ENCODE assay signal across 24 cellular contexts in the genomic region with DNA sequence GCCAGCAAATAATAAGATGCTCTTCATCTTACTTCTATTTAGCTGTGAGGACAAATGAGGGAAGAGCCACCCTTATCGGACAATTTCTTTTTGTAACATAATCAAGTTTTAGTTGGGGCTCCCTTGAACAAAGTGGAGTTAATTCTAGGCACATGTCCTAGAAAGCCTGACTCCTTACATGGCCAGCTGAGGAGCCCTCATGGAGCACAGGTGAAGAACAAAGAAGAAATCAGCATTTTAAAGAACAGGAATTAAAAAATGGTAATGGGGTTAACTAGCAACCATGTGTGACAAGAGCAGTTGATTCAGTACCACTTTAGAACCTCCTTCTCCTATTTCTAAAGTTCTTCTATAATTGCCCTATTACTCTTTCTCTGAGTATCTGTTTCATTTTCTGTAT. TPM values are rescaled to one million over a fixed set of nuclear protein-coding genes. Genes with fewer than 3 reads are reported as not detected.
DNase-seq lines count a peak whose midpoint lies in the region; ATAC-seq, FAIRE-seq and TF ChIP-seq lines count a peak whose summit lies in the region.
"Had no signal": no experiment of that assay in that cellular context is flagged by ENCODE, and none has a peak within 500 bp of the region (broad histone marks: within the 10 kb centered on the region; RNA-seq: fewer than 3 reads in every experiment).

No MANE protein-coding gene starts in this region.

- CTCF ChIA-PET in A549 (lab: Yijun Ruan, JAX), result no interaction called here
- CTCF ChIA-PET in H1 (lab: Charles Lee; ENCODE audit: partially characterized antibody), result no interaction called here

- TF ChIP-seq CTCF in A549 (IDR thresholded peaks at IDR 0.05) (no peak), H1 (IDR thresholded peaks at IDR 0.05; ENCODE audit: control extremely low read depth in 1 of 3, insufficient read depth in 1 of 3, low read depth in 1 of 3, low read length in 3 of 3) (no peak), heart left ventricle (IDR thresholded peaks at IDR 0.05) (no peak)

- 0 out of 2 replicates have a peak overlapping the region, but pooled peaks have one; percentile 7 for H3K9ac ChIP-seq in HUES64 (ENCODE audit: low read depth, low read length)
- H3K9ac ChIP-seq in H1 (replicated peaks in 1 of 4; ENCODE audit: extremely low read depth in 1 of 4, low read depth in 3 of 4, low read length in 3 of 4), result no peak overlapping the region

- H4K8ac ChIP-seq in H1 (ENCODE audit: extremely low read depth, insufficient read depth, low read length), result no peak overlapping the region

- H2BK5ac ChIP-seq in H1 (ENCODE audit: low read depth, low read length), result no peak overlapping the region

- DNase-seq in A549 (ENCODE audit: low read depth in 1 of 2, low spot score in 1 of 2) (no peak), GM18507 (ENCODE audit: extremely low spot score, insufficient read length, low read depth) (no peak), H1 (ENCODE audit: low read depth in 1 of 2, low spot score in 2 of 2) (no peak), NCI-H2196 (lab: John Stamatoyannopoulos, UW; ENCODE audit: unreplicated experiment) (no peak), heart left ventricle (no peak), 8988T (no peak)
- DNase-seq: CD4-positive, CD25-positive, alpha-beta regulatory T cell; DMS79; HCEC 1CT; Karpas-422; NCI-H1694; NCI-H2081; NCI-H2227 treated with DMSO at 0.1 percent for 48 hours; NCI-H510A; SHP77 treated with DMSO at 0.1 percent for 48 hours had no signal

- H3K27me3 ChIP-seq in HUES64 (ENCODE audit: insufficient read depth, low read length) (no peaks in the 10 kb centered on the region), H1 (replicated peaks in 1 of 4; ENCODE audit: control insufficient read depth in 3 of 4, extremely low read depth in 1 of 4, insufficient read depth in 3 of 4, low read length in 3 of 4) (no peaks in the 10 kb centered on the region), heart left ventricle (no peaks in the 10 kb centered on the region)

- TF ChIP-seq RAD21 in A549 (conservative IDR thresholded peaks at IDR 0.05 in 1 of 2, IDR thresholded peaks at IDR 0.05 in 1 of 2) (no peak), H1 (IDR thresholded peaks at IDR 0.05 in 1 of 2, conservative IDR thresholded peaks at IDR 0.05 in 1 of 2; ENCODE audit: low read depth in 2 of 2, low read length in 2 of 2) (no peak)

- H3K4me1 ChIP-seq in A549 (no peaks in the 10 kb centered on the region), HUES64 (ENCODE audit: insufficient read depth, low read length) (peaks cover 17% of the 10 kb centered on the region), H1 (replicated peaks in 1 of 4; ENCODE audit: control insufficient read depth in 3 of 4, insufficient read depth in 4 of 4, low read length in 3 of 4) (peaks cover 0 to 4% (median 0%) of the 10 kb centered on the region in 4 experiments; a peak in 2 of 7 replicates), heart left ventricle (peaks cover 0 to under 1% (median 0%) of the 10 kb centered on the region in 12 donors)

- H2BK120ac ChIP-seq in H1 (replicated peaks; ENCODE audit: low read depth, low read length), result no peak overlapping the region

- no peak overlapping the region for H2BK15ac ChIP-seq in H1 (ENCODE audit: low read length)

- no peak overlapping the region for H2AK5ac ChIP-seq in H1 (ENCODE audit: low read depth, low read length)

- H4K5ac ChIP-seq in H1 (ENCODE audit: insufficient read length, low read depth, low read length), result peak overlapping the region; percentile 88

- FAIRE-seq in A549 (lab: Jason Lieb, UNC), result peak; percentile 95
- FAIRE-seq in GM18507 (lab: Jason Lieb, UNC), result peak; percentile 55
- peak; percentile 78 for FAIRE-seq in H1 (lab: Jason Lieb, UNC)
- FAIRE-seq: GM12878, HTR-8/SVneo had no signal

- ATAC-seq in A549 (no peak), HG02840 (IDR thresholded peaks at IDR 0.05; ENCODE audit: low FRiP score, unreplicated experiment) (no peak), heart left ventricle (no peak)
- ATAC-seq: GM12878 had no signal

- no peak overlapping the region; the same call in 1 of the 2 replicates for H3K18ac ChIP-seq in H1 (ENCODE audit: extremely low read depth, low read length)

- intact Hi-C loops in heart left ventricle (cut with DNase I), result loop anchor here in 2 of 10 donors (10.0 kb wide), 2 partner anchors 185 to 465 kb away; no protein-coding TSS in a partner anchor

- H3K79me2 ChIP-seq in H1 (ENCODE audit: control insufficient read depth in 1 of 2, insufficient read depth in 2 of 2, low read length in 2 of 2), result no peaks in the 10 kb centered on the region

- H3K23ac ChIP-seq in H1 (ENCODE audit: insufficient read length), result no peak overlapping the region

- H3K56ac ChIP-seq in H1 (replicated peaks; ENCODE audit: insufficient read length, low read depth, low read length), result no peak overlapping the region

- POLR2A ChIA-PET in A549 (lab: Yijun Ruan, JAX) (no interaction called here), H1 (lab: Charles Lee; ENCODE audit: partially characterized antibody) (interaction anchor here (1.6 kb wide), 1 partner anchor 10 kb away, joined by 3 read pairs; no protein-coding TSS in a partner anchor)

- no peaks in the 10 kb centered on the region for H3K79me1 ChIP-seq in H1 (ENCODE audit: low read depth, low read length)

- no peak overlapping the region for H3K4me2 ChIP-seq in A549
- H3K4me2 ChIP-seq in H1 (ENCODE audit: insufficient read depth in 1 of 2, low read depth in 2 of 2, low read length in 2 of 2), result peak overlapping the region; percentile 38 to 60

- H2BK20ac ChIP-seq in H1 (ENCODE audit: low read length), result no peak overlapping the region

- TF ChIP-seq EP300 in A549 (IDR thresholded peaks at IDR 0.05) (no peak), H1 (IDR thresholded peaks at IDR 0.05; ENCODE audit: borderline replicate concordance in 1 of 2, low read depth in 2 of 2, low read length in 2 of 2) (no peak)

- H3K14ac ChIP-seq in H1 (ENCODE audit: insufficient read length), result no peak overlapping the region

- no peaks in the 10 kb centered on the region for H3K9me3 ChIP-seq in A549
- no peaks in the 10 kb centered on the region for H3K9me3 ChIP-seq in HUES64 (ENCODE audit: insufficient read depth, low read depth, low read length)
- H3K9me3 ChIP-seq in H1 (ENCODE audit: insufficient read depth in 2 of 2, low read depth in 1 of 2, low read length in 1 of 2), result no peaks in the 10 kb centered on the region
- no peaks in the 10 kb centered on the region for H3K9me3 ChIP-seq in heart left ventricle

- no peak overlapping the region for H3K27ac ChIP-seq in A549
- no peak overlapping the region; the same call in 1 of the 2 replicates for H3K27ac ChIP-seq in HUES64 (ENCODE audit: low read depth, low read length)
- 0 out of 2 replicates have a peak overlapping the region, but pooled peaks have one; percentile 25 for H3K27ac ChIP-seq in H1 (ENCODE audit: low read depth, low read length)
- H3K27ac ChIP-seq in heart left ventricle, result no peak overlapping the region
- H3K27ac ChIP-seq: RWPE1, SK-N-MC had no signal

- no peak overlapping the region for H4K91ac ChIP-seq in H1 (replicated peaks; ENCODE audit: insufficient read length, low read length)

- TF ChIP-seq POLR2A in A549 (IDR thresholded peaks at IDR 0.05; ENCODE audit: low read length) (no peak), H1 (IDR thresholded peaks at IDR 0.05; ENCODE audit: control extremely low read depth in 1 of 2, low read depth in 2 of 2, low read length in 2 of 2) (no peak), heart left ventricle (IDR thresholded peaks at IDR 0.05) (no peak)

- H3K36me3 ChIP-seq in HUES64 (ENCODE audit: insufficient read depth, low read length), result 0 out of 2 replicates have a peak, but pooled peaks cover 7% of the 10 kb centered on the region
- H3K36me3 ChIP-seq in H1 (ENCODE audit: control insufficient read depth in 2 of 4, insufficient read depth in 4 of 4, low read length in 3 of 4), result peaks cover 0 to under 1% (median 0%) of the 10 kb centered on the region in 4 experiments; a peak in 1 of 8 replicates
- H3K36me3 ChIP-seq in heart left ventricle, result peaks cover 0 to 6% (median 0%) of the 10 kb centered on the region in 9 donors

- no peak overlapping the region for H2BK12ac ChIP-seq in H1 (ENCODE audit: low read depth, low read length)

- H2AFZ ChIP-seq in H1 (ENCODE audit: low read length), result no peak overlapping the region

- H3K4me3 ChIP-seq in A549 (no peak overlapping the region), HUES64 (ENCODE audit: low read length) (no peak overlapping the region), H1 (ENCODE audit: extremely low read depth in 1 of 4, insufficient read depth in 2 of 4, low read depth in 3 of 4, low read length in 4 of 4) (no peak overlapping the region), heart left ventricle (no peak overlapping the region)
- H3K4me3 ChIP-seq: GM12878, SK-N-MC had no signal

- H3K23me2 ChIP-seq in H1 (ENCODE audit: low read depth, low read length), result no peaks in the 10 kb centered on the region

- H3K4ac ChIP-seq in H1 (replicated peaks; ENCODE audit: insufficient read length, low read depth, low read length), result no peak overlapping the region

- WGBS in A549 (ENCODE audit: missing lambda C conversion rate), result 94% methylated on average over 1 of the region's 1 CpG
- WGBS in HUES64, result no CpG with 5 or more reads among the region's 1 CpG
- 31% methylated on average over 1 of the region's 1 CpG; no CpG with 5 or more reads in 1 of the 2 experiments for WGBS in H1 (ENCODE audit: extremely low coverage in 1 of 2, insufficient coverage in 1 of 2, insufficient read length in 1 of 2, insufficient replicate concordance in 2 of 2, low coverage in 1 of 2, low lambda C conversion rate in 2 of 2, missing lambda C conversion rate in 1 of 2), 2 experiments
- WGBS in heart left ventricle, 4 donors, result 68 to 97% (median 92%) methylated on average over 1 of the region's 1 CpG

- H4K20me1 ChIP-seq in H1 (replicated peaks in 1 of 2; ENCODE audit: control insufficient read depth in 1 of 2, insufficient read depth in 2 of 2, low read length in 2 of 2), result no peaks in the 10 kb centered on the region

RNA-seq across cellular contexts. Expression of a gene that starts 15.9 kb away (rescaled TPM):
- not detected in 2 replicates for polyA plus RNA-seq in A549 (2011; rRNA removed)
- polyA plus RNA-seq in A549 (2012; cell fraction: cytosol; rRNA removed), result not detected in 2 replicates
- polyA plus RNA-seq in A549 (2012; cell fraction: nucleus; rRNA removed), result not detected in 2 replicates
- polyA plus RNA-seq in A549 (2017; fragmentation: RNase III; extraction: RNeasy Plus Mini Kit Qiagen cat#74134 plus additional on column Dnase treatment), result not detected in 3 replicates
- polyA minus RNA-seq in A549 (2011; rRNA and poly(A)+ RNA removed), result not detected in 2 replicates
- not detected for polyA plus RNA-seq in HUES64 (2013, experiment 1 of 2)
- polyA plus RNA-seq in HUES64 (2013, experiment 2 of 2), result not detected
- not detected in 2 replicates for total RNA-seq in H1 (2021; fragmentation: NEBNext Ultra II Directional; extraction: Animal tissue kit (Norgen Biotek cat#: 25700))
- polyA plus RNA-seq in H1 (2011; rRNA removed), result not detected in 2 replicates
- not detected for polyA plus RNA-seq in H1 (2011; cell fraction: cytosol; rRNA removed)
- polyA plus RNA-seq in H1 (2011; cell fraction: nucleus; rRNA removed), result not detected
- not detected in 4 replicates for polyA plus RNA-seq in H1 (2012, experiment 1 of 2)
- polyA plus RNA-seq in H1 (2012, experiment 2 of 2), result not detected
- not detected for polyA plus RNA-seq in H1 (2013, experiment 1 of 2)
- polyA plus RNA-seq in H1 (2013, experiment 2 of 2), result not detected
- not detected in 2 replicates for polyA minus RNA-seq in H1 (2011; rRNA and poly(A)+ RNA removed)
- not detected for polyA minus RNA-seq in H1 (2011; cell fraction: cytosol; rRNA and poly(A)+ RNA removed)
- polyA minus RNA-seq in H1 (2011; cell fraction: nucleus; rRNA and poly(A)+ RNA removed), result not detected
- total RNA-seq in heart left ventricle, result under 1 TPM in 5 of 9 donors, not detected in 4; 0.08 to 0.35 (median 0.16) TPM
- under 1 TPM; 0.04 to 0.07 TPM for polyA plus RNA-seq in heart left ventricle
- total RNA-seq: A673; CD4-positive, CD25-positive, alpha-beta regulatory T cell; M059J had no signal
- polyA plus RNA-seq: BJ had no signal

RNA-seq across cellular contexts. Expression of a gene that starts 51.1 kb away (rescaled TPM):
- 0.20 and 0.23 TPM in 2 replicates for polyA plus RNA-seq in A549 (2011; rRNA removed)
- 0.03 TPM in 1 of 2 replicates, not detected in the other for polyA plus RNA-seq in A549 (2012; cell fraction: cytosol; rRNA removed)
- polyA plus RNA-seq in A549 (2012; cell fraction: nucleus; rRNA removed), result 0.06 and 0.10 TPM in 2 replicates
- polyA plus RNA-seq in A549 (2017; fragmentation: RNase III; extraction: RNeasy Plus Mini Kit Qiagen cat#74134 plus additional on column Dnase treatment), result 0.09 TPM in 2 of 3 replicates, not detected in the other
- not detected in 2 replicates for polyA minus RNA-seq in A549 (2011; rRNA and poly(A)+ RNA removed)
- polyA plus RNA-seq in HUES64 (2013, experiment 1 of 2), result not detected
- not detected for polyA plus RNA-seq in HUES64 (2013, experiment 2 of 2)
- total RNA-seq in H1 (2021; fragmentation: NEBNext Ultra II Directional; extraction: Animal tissue kit (Norgen Biotek cat#: 25700)), result not detected in 2 replicates
- polyA plus RNA-seq in H1 (2011; rRNA removed), result not detected in 2 replicates
- not detected for polyA plus RNA-seq in H1 (2011; cell fraction: cytosol; rRNA removed)
- not detected for polyA plus RNA-seq in H1 (2011; cell fraction: nucleus; rRNA removed)
- polyA plus RNA-seq in H1 (2012, experiment 1 of 2), result 0.13 TPM in 1 of 4 replicates, not detected in the others
- not detected for polyA plus RNA-seq in H1 (2012, experiment 2 of 2)
- not detected for polyA plus RNA-seq in H1 (2013, experiment 1 of 2)
- not detected for polyA plus RNA-seq in H1 (2013, experiment 2 of 2)
- polyA minus RNA-seq in H1 (2011; rRNA and poly(A)+ RNA removed), result not detected in 2 replicates
- not detected for polyA minus RNA-seq in H1 (2011; cell fraction: cytosol; rRNA and poly(A)+ RNA removed)
- not detected for polyA minus RNA-seq in H1 (2011; cell fraction: nucleus; rRNA and poly(A)+ RNA removed)
- total RNA-seq in heart left ventricle, result 10 to 100 TPM in 2 of 9 donors, 1 to 10 TPM in 7; 1.7 to 18.4 (median 4.1) TPM
- polyA plus RNA-seq in heart left ventricle, result 1 to 10 TPM; 1.3 to 2.1 TPM
- total RNA-seq: A673; CD4-positive, CD25-positive, alpha-beta regulatory T cell; M059J had no signal
- polyA plus RNA-seq: BJ had no signal
